ENCODE assay signal across 37 cellular contexts in genomic region chr6:30944051-30944450, GRCh38. TPM values are rescaled to one million over a fixed set of nuclear protein-coding genes. Genes with fewer than 3 reads are reported as not detected.
"Had no signal": no experiment of that assay in that cellular context is flagged by ENCODE, and none has a peak within 500 bp of the region (broad histone marks: within the 10 kb centered on the region; RNA-seq: fewer than 3 reads in every experiment).

No MANE protein-coding gene starts in this region.

- H3K4me1 ChIP-seq: pancreas, spleen, testis had no signal

- H3K9me3 Mint-ChIP-seq: effector memory CD8-positive, alpha-beta T cell; mesothelial cell of epicardium; natural killer cell treated with Interleukin-12 subunit alpha and Interleukin-12 subunit beta and Interleukin-15 and Interleukin-18, amount 100 ng/mL, for 72 hours; neural crest cell; stimulated activated memory B cell treated with anti-CD40 and anti-IgM and Interleukin-4, amounts not matched to agents 10 μg/mL and 1 μg/mL and 100 μg/mL, for 72 hours had no signal

- H3K4me3 ChIP-seq: esophagus squamous epithelium, heart right ventricle, left lung, mucosa of descending colon, pancreas, sigmoid colon, spleen, testis, tibial artery, upper lobe of left lung had no signal

- H3K36me3 ChIP-seq: esophagus squamous epithelium, heart right ventricle, left lung, neutrophil, pancreas, sigmoid colon, spleen, tibial artery, upper lobe of left lung had no signal

- ATAC-seq: effector memory CD8-positive, alpha-beta T cell; heart right ventricle; left cardiac atrium; left lung; mucosa of descending colon; natural killer cell treated with Interleukin-12 subunit alpha and Interleukin-12 subunit beta and Interleukin-15 and Interleukin-18, amount 100 ng/mL, for 72 hours; pancreas; stimulated activated memory B cell treated with anti-CD40 and anti-IgM and Interleukin-4, amounts not matched to agents 10 μg/mL and 1 μg/mL and 100 μg/mL, for 72 hours; stimulated activated naive CD8-positive, alpha-beta T cell treated with anti-CD3 and anti-CD28 coated beads, Interleukin-15, Interleukin-2, amounts not matched to agents 100 U/mL and 50 U/mL, for 24 hours had no signal

- H3K27ac ChIP-seq: esophagus squamous epithelium, heart right ventricle, left lung, neutrophil, pancreas, sigmoid colon, spleen, testis, tibial artery, upper lobe of left lung had no signal

- H3K27ac Mint-ChIP-seq: effector memory CD8-positive, alpha-beta T cell; mesothelial cell of epicardium; naive B cell; natural killer cell treated with Interleukin-12 subunit alpha and Interleukin-12 subunit beta and Interleukin-15 and Interleukin-18, amount 100 ng/mL, for 72 hours; progenitor cell of endocrine pancreas; stimulated activated memory B cell treated with anti-CD40 and anti-IgM and Interleukin-4, amounts not matched to agents 10 μg/mL and 1 μg/mL and 100 μg/mL, for 72 hours had no signal

- FAIRE-seq: endometrium, islet of Langerhans, pancreas, urothelium cell line had no signal

- H3K27me3 ChIP-seq: pancreas, testis, upper lobe of left lung had no signal

- H3K9me3 ChIP-seq: esophagus squamous epithelium, heart right ventricle, left lung, mucosa of descending colon, neutrophil, pancreas, sigmoid colon, spleen, testis, tibial artery, upper lobe of left lung had no signal

- DNase-seq: cortex of kidney; effector memory CD8-positive, alpha-beta T cell; erythroblast; esophagus squamous epithelium; foreskin melanocyte; glutamatergic neuron; heart right ventricle; hippocampal formation; left cardiac atrium; left lung; mesenchymal stem cell; mucosa of descending colon; naive B cell; pancreas; sigmoid colon; spleen; stimulated activated CD4-positive, alpha-beta T cell treated with anti-CD3 and anti-CD28 coated beads, Interleukin-4, amount 100 ng/mL, for 4 hours; stimulated activated naive CD8-positive, alpha-beta T cell treated with anti-CD3 and anti-CD28 coated beads, Interleukin-15, Interleukin-2, amounts not matched to agents 100 U/mL and 50 U/mL, for 24 hours; substantia nigra; testis; tibial artery; upper lobe of left lung had no signal

- H3K4me3 Mint-ChIP-seq: effector memory CD8-positive, alpha-beta T cell; mesothelial cell of epicardium; naive B cell; natural killer cell treated with Interleukin-12 subunit alpha and Interleukin-12 subunit beta and Interleukin-15 and Interleukin-18, amount 100 ng/mL, for 72 hours; neural crest cell; stimulated activated memory B cell treated with anti-CD40 and anti-IgM and Interleukin-4, amounts not matched to agents 10 μg/mL and 1 μg/mL and 100 μg/mL, for 72 hours had no signal

- H3K36me3 Mint-ChIP-seq: mesothelial cell of epicardium; natural killer cell treated with Interleukin-12 subunit alpha and Interleukin-12 subunit beta and Interleukin-15 and Interleukin-18, amount 100 ng/mL, for 72 hours had no signal

RNA-seq across cellular contexts. Expression of gene MUCL3, which starts 3.3 kb away (rescaled TPM):
- total RNA-seq: dermis microvascular lymphatic vessel endothelial cell; kidney epithelial cell; left cardiac atrium; lower leg skin; lung microvascular endothelial cell; mesothelial cell of epicardium; natural killer cell treated with Interleukin-12 subunit alpha and Interleukin-12 subunit beta and Interleukin-15 and Interleukin-18, amount 100 ng/mL, for 72 hours; neural crest cell; sigmoid colon; skeletal muscle tissue; spleen had no signal
- polyA plus RNA-seq: heart right ventricle had no signal

RNA-seq across cellular contexts. Expression of gene SFTA2, which starts 12.1 kb away (rescaled TPM):
- total RNA-seq: dermis microvascular lymphatic vessel endothelial cell; heart right ventricle; left cardiac atrium; lung microvascular endothelial cell; mesothelial cell of epicardium; mucosa of descending colon; natural killer cell treated with Interleukin-12 subunit alpha and Interleukin-12 subunit beta and Interleukin-15 and Interleukin-18, amount 100 ng/mL, for 72 hours; neural crest cell; omental fat pad; sigmoid colon; skeletal muscle tissue; testis had no signal
- polyA plus RNA-seq: heart right ventricle had no signal

RNA-seq across cellular contexts. Expression of gene MUC21, which starts 39.5 kb away (rescaled TPM):
- total RNA-seq: dermis microvascular lymphatic vessel endothelial cell; heart right ventricle; kidney epithelial cell; left cardiac atrium; lower leg skin; lung microvascular endothelial cell; mesothelial cell of epicardium; natural killer cell treated with Interleukin-12 subunit alpha and Interleukin-12 subunit beta and Interleukin-15 and Interleukin-18, amount 100 ng/mL, for 72 hours; neural crest cell; omental fat pad; pancreas; progenitor cell of endocrine pancreas; sigmoid colon; skeletal muscle tissue; spleen; testis had no signal
